Comparison of ENCODE assay signal across 10 cellular contexts in genomic region chr15:46701347-46701746, GRCh38.
"Had no signal": no experiment of that assay in that cellular context is flagged by ENCODE, and none has a peak within 500 bp of the region (broad histone marks: within the 10 kb centered on the region; RNA-seq: fewer than 3 reads in every experiment).

No MANE protein-coding gene starts in this region.

- H3K4me3 Mint-ChIP-seq: HFFc6 had no signal

- H3K9ac ChIP-seq: GM23248, KMS-11 had no signal

- H3K27ac ChIP-seq: GM23248 had no signal

- H3K27ac Mint-ChIP-seq: HFFc6 had no signal

- H3K36me3 ChIP-seq: HAP-1 had no signal

- ATAC-seq: HCT116 had no signal

- DNase-seq: GM23248, GOT3, H7, HFFc6, Karpas-422, KBM-7 had no signal

- FAIRE-seq: HTR-8/SVneo had no signal

- H3K4me3 ChIP-seq: GM23248, HAP-1 had no signal

- H3K9me3 ChIP-seq: HAP-1 had no signal

- H3K4me1 ChIP-seq: HAP-1 had no signal

- H2AFZ ChIP-seq: GM23248 had no signal
